23 cellular contexts compared by ENCODE assay signal in the genomic region with DNA sequence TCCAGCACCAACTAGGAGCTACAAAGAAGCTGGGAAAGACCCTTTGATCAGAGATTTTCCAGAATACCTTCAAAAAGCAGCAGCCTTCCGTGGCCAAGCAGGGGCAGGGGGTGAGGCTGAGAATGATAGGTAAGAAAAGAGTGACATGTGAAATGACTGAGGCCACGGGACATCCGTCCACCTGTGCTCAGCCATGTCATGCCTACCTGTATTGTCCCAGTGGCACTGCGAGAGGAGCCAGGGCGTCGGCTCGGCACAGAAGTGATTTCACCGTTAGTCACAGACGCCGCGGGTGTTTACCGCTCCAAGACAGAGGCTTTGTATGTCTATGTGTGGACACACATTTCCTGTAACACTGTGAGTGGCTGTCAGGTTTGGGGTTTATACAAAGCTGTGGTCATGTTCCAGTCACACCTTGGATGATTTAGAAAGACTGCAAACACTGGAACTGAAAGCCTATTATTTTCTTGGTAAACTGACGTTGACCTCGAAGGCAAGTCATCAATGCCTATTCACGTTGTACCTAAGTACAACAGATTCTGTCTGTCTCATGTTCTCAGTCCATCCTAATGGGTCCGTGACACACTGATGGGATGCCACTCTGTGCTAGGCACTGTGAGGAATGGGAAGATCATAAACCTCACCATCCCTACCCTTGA. TPM values are rescaled to one million over a fixed set of nuclear protein-coding genes. Genes with fewer than 3 reads are reported as not detected.
A peak's percentile ranks its signal among the peaks of the same experiment; 100 is the strongest.
DNase-seq lines count a peak whose midpoint lies in the region; ATAC-seq and TF ChIP-seq lines count a peak whose summit lies in the region.
"Had no signal": no experiment of that assay in that cellular context is flagged by ENCODE, and none has a peak within 500 bp of the region (broad histone marks: within the 10 kb centered on the region; RNA-seq: fewer than 3 reads in every experiment).

No MANE protein-coding gene starts in this region.

- H3K9me3 ChIP-seq in PC-9 (ENCODE audit: insufficient read depth, low read depth) (no peaks in the 10 kb centered on the region; the same call in 1 of the 2 replicates), esophagus squamous epithelium (no peaks in the 10 kb centered on the region), transverse colon (no peaks in the 10 kb centered on the region), GM23248 (ENCODE audit: low read depth) (no peaks in the 10 kb centered on the region)
- H3K9me3 ChIP-seq: heart right ventricle had no signal

- in situ Hi-C loops in transverse colon (cut with MboI; ENCODE audit: low pct_ligation_motif_present in 1 of 4, low pct_unique_long_range_greater_than_20kb in 1 of 4, low sequenced_read_pairs in 3 of 4) (no loop called here), GM23248 (cut with MboI) (no loop called here)

- no peak overlapping the region for H3K9ac ChIP-seq in GM23248
- H3K9ac ChIP-seq: BLaER1 treated with 17β-estradiol and CSF1 and Interleukin-3, amounts not matched to agents 10 nM and 100 nM had no signal

- TF ChIP-seq CTCF in PC-9 (conservative IDR thresholded peaks at IDR 0.05) = no peak
- no peak for TF ChIP-seq CTCF in esophagus squamous epithelium (IDR thresholded peaks at IDR 0.05)
- TF ChIP-seq CTCF in transverse colon (IDR thresholded peaks at IDR 0.05) = no peak

- intact Hi-C loops in PC-9 (cut with micrococcal nuclease; ENCODE audit: unreplicated experiment) (loop anchor here (2.0 to 10.0 kb wide), 3 partner anchors 31 to 299 kb away; no protein-coding TSS in a partner anchor), esophagus squamous epithelium (cut with DNase I) (no loop called here), transverse colon (cut with DNase I; ENCODE audit: low total_unique reads) (no loop called here)

- POLR2A ChIA-PET in PC-9 (lab: Charles Lee; ENCODE audit: unreplicated experiment) = interaction anchor here (0.5 kb wide), 1 partner anchor 457 kb away, joined by 3 read pairs; no protein-coding TSS in a partner anchor

- no peaks in the 10 kb centered on the region for H3K79me2 ChIP-seq in PC-9 (ENCODE audit: low read depth)
- no peaks in the 10 kb centered on the region for H3K79me2 ChIP-seq in GM23248 (ENCODE audit: insufficient read depth)

- H2AFZ ChIP-seq in PC-9 = peak overlapping the region; percentile 4; the same call in 1 of the 2 replicates
- H2AFZ ChIP-seq in GM23248 = no peak overlapping the region

- DNase-seq in DMS53 (lab: John Stamatoyannopoulos, UW) (peak; percentile 26), DMS53 treated with DMSO at 0.1 percent for 48 hours (lab: John Stamatoyannopoulos, UW; ENCODE audit: unreplicated experiment) (no peak), PC-9 (peak; percentile 87 to 97), esophagus squamous epithelium (lab: John Stamatoyannopoulos, UW) (peak; percentile 4), transverse colon (peak; percentile 36), GM23248 (no peak), cerebellum (ENCODE audit: low spot score) (no peak)
- DNase-seq: activated CD4-positive, alpha-beta T cell treated with anti-CD3 and anti-CD28 coated beads for 1 hour; activated effector memory CD4-positive, alpha-beta T cell treated with anti-CD3 and anti-CD28 coated beads, Interleukin-2, amount 50 U/mL, for 16 hours; central memory CD4-positive, alpha-beta T cell; effector CD4-positive, alpha-beta T cell; heart right ventricle; MM.1S; natural killer cell; NCI-H1694; NCI-H2227 treated with DMSO at 0.1 percent for 48 hours; SIG-M5; small intestine; stimulated activated CD4-positive, alpha-beta T cell treated with anti-CD3 and anti-CD28 coated beads, Interleukin-4, amount 100 ng/mL, for 1 hour; substantia nigra had no signal

- H3K4me3 ChIP-seq in PC-9 (0 out of 2 replicates have a peak overlapping the region, but pooled peaks have one; percentile 21), esophagus squamous epithelium (no peak overlapping the region), transverse colon (no peak overlapping the region), GM23248 (no peak overlapping the region)
- H3K4me3 ChIP-seq: BLaER1 treated with 17β-estradiol and CSF1 and Interleukin-3, amounts not matched to agents 10 nM and 100 nM; heart right ventricle had no signal

- no peak for TF ChIP-seq POLR2A in esophagus squamous epithelium (IDR thresholded peaks at IDR 0.05)
- no peak for TF ChIP-seq POLR2A in transverse colon (IDR thresholded peaks at IDR 0.05)

- CTCF ChIA-PET in PC-9 (lab: Charles Lee) = interaction anchor here (0.6 kb wide), 3 partner anchors 16 to 1482 kb away, joined by 4 to 14 read pairs (median 4); no protein-coding TSS in a partner anchor

- H4K20me1 ChIP-seq in PC-9 (ENCODE audit: insufficient read depth) (no peaks in the 10 kb centered on the region), GM23248 (ENCODE audit: insufficient read depth) (no peaks in the 10 kb centered on the region)
- H4K20me1 ChIP-seq: BLaER1 treated with 17β-estradiol and CSF1 and Interleukin-3, amounts not matched to agents 10 nM and 100 nM had no signal

- BruUV-seq in PC-9 (replicated peaks; lab: Mats Ljungman, UMichigan) = no TSS peak

- no peak for ATAC-seq in HG03432 (IDR thresholded peaks at IDR 0.05; ENCODE audit: unreplicated experiment)
- ATAC-seq: heart right ventricle, natural killer cell had no signal

- peak overlapping the region; percentile 58 for H3K4me2 ChIP-seq in PC-9
- H3K4me2 ChIP-seq in GM23248 (ENCODE audit: unreplicated experiment) = no peak overlapping the region
- H3K4me2 ChIP-seq: BLaER1 treated with 17β-estradiol and CSF1 and Interleukin-3, amounts not matched to agents 10 nM and 100 nM had no signal

- H3K27me3 ChIP-seq in PC-9 (ENCODE audit: insufficient read depth, low read depth) (no peaks in the 10 kb centered on the region), esophagus squamous epithelium (no peaks in the 10 kb centered on the region), transverse colon (no peaks in the 10 kb centered on the region), GM23248 (replicated peaks; ENCODE audit: insufficient read depth) (no peaks in the 10 kb centered on the region)
- H3K27me3 ChIP-seq: BLaER1 treated with 17β-estradiol and CSF1 and Interleukin-3, amounts not matched to agents 10 nM and 100 nM; heart right ventricle had no signal

- H3K4me1 ChIP-seq in PC-9 (replicated peaks; ENCODE audit: insufficient read depth) = peaks cover 47% of the 10 kb centered on the region
- H3K4me1 ChIP-seq in esophagus squamous epithelium = peaks cover 0 to 20% (median 6%) of the 10 kb centered on the region in 3 donors
- peaks cover 0 to 32% (median 11%) of the 10 kb centered on the region in 4 donors for H3K4me1 ChIP-seq in transverse colon
- H3K4me1 ChIP-seq in GM23248 (ENCODE audit: insufficient read depth) = peaks cover 17% of the 10 kb centered on the region
- H3K4me1 ChIP-seq: BLaER1 treated with 17β-estradiol and CSF1 and Interleukin-3, amounts not matched to agents 10 nM and 100 nM had no signal

- TF ChIP-seq EP300 in transverse colon (IDR thresholded peaks at IDR 0.05; ENCODE audit: low read depth) = no peak

- H3F3A ChIP-seq in PC-9 (ENCODE audit: insufficient read depth, low read depth) = peaks cover 33% of the 10 kb centered on the region
- H3F3A ChIP-seq in GM23248 (ENCODE audit: insufficient read depth) = peaks cover 10% of the 10 kb centered on the region; the same call in 1 of the 2 replicates

- H3K27ac ChIP-seq in PC-9 (peak overlapping the region; percentile 83), esophagus squamous epithelium (peak overlapping the region; percentile 7 to 70 (median 60)), transverse colon (no peak overlapping the region), GM23248 (no peak overlapping the region)
- H3K27ac ChIP-seq: 22Rv1; BLaER1 treated with 17β-estradiol and CSF1 and Interleukin-3, amounts not matched to agents 10 nM and 100 nM; heart right ventricle had no signal

- H3K36me3 ChIP-seq in PC-9 (ENCODE audit: low read depth) (no peaks in the 10 kb centered on the region), esophagus squamous epithelium (no peaks in the 10 kb centered on the region), transverse colon (no peaks in the 10 kb centered on the region), GM23248 (ENCODE audit: low read depth) (no peaks in the 10 kb centered on the region)
- H3K36me3 ChIP-seq: BLaER1 treated with 17β-estradiol and CSF1 and Interleukin-3, amounts not matched to agents 10 nM and 100 nM; heart right ventricle had no signal

- 48 to 65% methylated on average over 7 to 16 of the region's 16 CpGs for WGBS in esophagus squamous epithelium, 2 donors
- WGBS in transverse colon (ENCODE audit: low coverage in 1 of 2), 2 donors = 92% methylated on average over 7 to 16 of the region's 16 CpGs
- 85 to 88% methylated on average over 16 of the region's 16 CpGs for WGBS in GM23248 (ENCODE audit: low coverage in 1 of 2, low lambda C conversion rate in 2 of 2, missing lambda C conversion rate in 2 of 2), 2 experiments

- no peaks in the 10 kb centered on the region for H3K9me2 ChIP-seq in PC-9 (ENCODE audit: insufficient read depth)
- no peaks in the 10 kb centered on the region for H3K9me2 ChIP-seq in GM23248 (ENCODE audit: insufficient read depth)

RNA-seq across cellular contexts. Expression of a gene that starts 32.1 kb away (rescaled TPM):
- total RNA-seq in PC-9 (2021) = 42.9 and 51.5 TPM in 2 replicates
- total RNA-seq in esophagus squamous epithelium = 100 to 1,000 TPM in 3 of 4 donors, 10 to 100 TPM in 1; 89.6 to 182 (median 123) TPM
- 100 to 1,000 TPM in 3 of 4 donors, 10 to 100 TPM in 1; 75.0 to 117 (median 109) TPM for total RNA-seq in transverse colon
- 4.8 and 8.4 TPM in 2 replicates for total RNA-seq in GM23248 (2014; rRNA removed; shearing (Covaris generic))
- polyA plus RNA-seq in GM23248 (2016; fragmentation: Nextera tagmentation; extraction: Ambion mirVana) = 0.98 and 1.2 TPM in 2 replicates
- 50.8 TPM for total RNA-seq in cerebellum

Comparison
In these comparisons a context has a peak if more than half of its experiments do, and no peak if none do; other contexts are left out.
1. DNase-seq: peak in DMS53 (single experiment), PC-9 (2 of 2), esophagus squamous epithelium (single experiment) and transverse colon (single experiment); none in DMS53 treated with DMSO at 0.1 percent for 48 hours (single experiment), GM23248 (single experiment) and cerebellum (single experiment).
2. H3K27ac ChIP-seq: peak in PC-9 (single experiment) and esophagus squamous epithelium (4 of 4); none in transverse colon (0 of 4) and GM23248 (single experiment).